Comparison of ENCODE assay signal across 10 cellular contexts in the genomic region with DNA sequence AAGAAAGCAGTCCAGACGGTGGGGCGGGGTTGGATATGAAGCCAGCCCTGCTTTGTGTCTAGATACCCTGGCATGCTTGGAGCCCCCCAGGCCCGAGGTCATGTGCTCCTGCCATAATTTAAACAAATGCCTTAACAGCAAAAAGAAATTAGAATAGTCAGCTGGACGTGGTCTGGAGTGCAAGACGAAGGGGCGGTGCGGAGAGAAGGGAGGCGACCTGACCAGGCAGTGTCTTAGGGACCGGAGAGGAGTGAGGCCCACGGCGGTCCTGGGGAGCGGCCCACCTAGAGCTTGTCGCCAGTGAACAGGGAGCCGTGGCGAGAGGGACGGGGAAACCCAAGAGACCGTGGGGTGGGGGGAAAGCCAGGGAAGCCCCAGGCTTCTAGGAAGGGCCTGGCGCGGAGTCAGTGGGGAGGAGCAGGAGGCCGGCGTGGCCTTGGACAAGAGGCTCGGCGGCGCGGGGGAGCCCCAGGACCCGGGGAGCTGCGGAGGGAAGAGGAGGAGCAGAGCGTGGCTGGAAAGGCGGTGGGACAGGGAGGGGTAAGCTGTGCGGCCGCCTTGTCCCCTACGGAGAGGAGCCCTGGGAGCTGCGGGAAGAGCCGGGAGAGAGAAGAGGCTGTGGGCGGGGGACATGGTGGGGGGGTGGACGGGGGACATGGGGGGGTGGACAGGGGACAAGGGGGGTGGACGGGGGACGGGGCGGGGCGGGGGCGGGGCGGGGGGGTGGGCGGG.
DNase-seq lines count a peak whose midpoint lies in the region; ATAC-seq and TF ChIP-seq lines count a peak whose summit lies in the region.
"Had no signal": no experiment of that assay in that cellular context is flagged by ENCODE, and none has a peak within 500 bp of the region (broad histone marks: within the 10 kb centered on the region; RNA-seq: fewer than 3 reads in every experiment).

No MANE protein-coding gene starts in this region.

- H3K9me3 Mint-ChIP-seq in activated naive CD4-positive, alpha-beta T cell treated with anti-CD3 and anti-CD28 coated beads, Interleukin-2, amount 50 U/mL, for 24 hours = no peaks in the 10 kb centered on the region
- no peaks in the 10 kb centered on the region for H3K9me3 Mint-ChIP-seq in activated naive CD4-positive, alpha-beta T cell treated with anti-CD3 and anti-CD28 coated beads, Interleukin-2, amount 50 U/mL, for 72 hours
- no peaks in the 10 kb centered on the region for H3K9me3 Mint-ChIP-seq in type B pancreatic cell

- H3K27ac ChIP-seq in adrenal gland = no peak overlapping the region
- H3K27ac ChIP-seq in lower lobe of right lung = no peak overlapping the region

- no peak for TF ChIP-seq POLR2A in adrenal gland (IDR thresholded peaks at IDR 0.05)

- WGBS in adrenal gland, 4 donors = 15 to 26% (median 21%) methylated on average over 23 to 36 of the region's 43 CpGs

- no peaks in the 10 kb centered on the region for H3K36me3 ChIP-seq in adrenal gland (replicated peaks in 1 of 2)
- H3K36me3 ChIP-seq in lower lobe of right lung = no peaks in the 10 kb centered on the region

- no peaks in the 10 kb centered on the region for H3K4me1 ChIP-seq in adrenal gland (replicated peaks in 1 of 2)
- H3K4me1 ChIP-seq in lower lobe of right lung = peaks cover 7% of the 10 kb centered on the region

- peaks cover 33% of the 10 kb centered on the region for H3K27me3 Mint-ChIP-seq in activated naive CD4-positive, alpha-beta T cell treated with anti-CD3 and anti-CD28 coated beads, Interleukin-2, amount 50 U/mL, for 24 hours
- peaks cover 86% of the 10 kb centered on the region for H3K27me3 Mint-ChIP-seq in type B pancreatic cell

- peak overlapping the region; percentile 31 for H3K4me3 Mint-ChIP-seq in activated naive CD4-positive, alpha-beta T cell treated with anti-CD3 and anti-CD28 coated beads, Interleukin-2, amount 50 U/mL, for 24 hours
- peak overlapping the region; percentile 48 for H3K4me3 Mint-ChIP-seq in type B pancreatic cell

- TF ChIP-seq CTCF in adrenal gland (IDR thresholded peaks at IDR 0.05) = no peak
- TF ChIP-seq CTCF in lower lobe of right lung (IDR thresholded peaks at IDR 0.05) = no peak
- no peak for TF ChIP-seq CTCF in type B pancreatic cell (conservative IDR thresholded peaks at IDR 0.05)

- no peak for ATAC-seq in activated naive CD4-positive, alpha-beta T cell treated with anti-CD3 and anti-CD28 coated beads, Interleukin-2, amount 50 U/mL, for 72 hours
- peak in 1 of 2 donors; percentile 21 for ATAC-seq in lower lobe of right lung

- DNase-seq in activated naive CD4-positive, alpha-beta T cell treated with anti-CD3 and anti-CD28 coated beads, Interleukin-2, amount 50 U/mL, for 72 hours (ENCODE audit: low spot score in 2 of 2) = no peak
- DNase-seq in adrenal gland = peak in 4 of 7 donors; percentile 20 to 48 (median 34)
- peak; percentile 43 for DNase-seq in lower lobe of right lung
- DNase-seq in type B pancreatic cell (ENCODE audit: extremely low spot score, unreplicated experiment) = no peak
- no peak for DNase-seq in NK-92 treated with Interleukin-12 subunit alpha and Interleukin-12 subunit beta, amount 100 ng/mL, for 24 hours (lab: John Stamatoyannopoulos, UW)
- no peak for DNase-seq in NCI-H748 treated with DMSO at 0.1 percent for 48 hours (lab: John Stamatoyannopoulos, UW)
- DNase-seq in HUDEP-2 (lab: John Stamatoyannopoulos, UW; ENCODE audit: unreplicated experiment in 76 of 76) = no peak
- DNase-seq: activated T-cell treated with anti-CD3 and anti-CD28 coated beads, Interleukin-2, amount 50 U/mL, for 1 hour; stimulated activated CD4-positive, alpha-beta T cell treated with anti-CD3 and anti-CD28 coated beads, Interleukin-2, amount 100 ng/mL, for 48 hours had no signal

- peaks cover 10% of the 10 kb centered on the region for H3K4me1 Mint-ChIP-seq in activated naive CD4-positive, alpha-beta T cell treated with anti-CD3 and anti-CD28 coated beads, Interleukin-2, amount 50 U/mL, for 24 hours
- peaks cover 9% of the 10 kb centered on the region for H3K4me1 Mint-ChIP-seq in type B pancreatic cell (ENCODE audit: unreplicated experiment)

- H3K4me3 ChIP-seq in adrenal gland (no peak overlapping the region), lower lobe of right lung (no peak overlapping the region)

- H3K27ac Mint-ChIP-seq in activated naive CD4-positive, alpha-beta T cell treated with anti-CD3 and anti-CD28 coated beads, Interleukin-2, amount 50 U/mL, for 24 hours = peak overlapping the region; percentile 73
- H3K27ac Mint-ChIP-seq in activated naive CD4-positive, alpha-beta T cell treated with anti-CD3 and anti-CD28 coated beads, Interleukin-2, amount 50 U/mL, for 72 hours = no peak overlapping the region
- H3K27ac Mint-ChIP-seq in type B pancreatic cell = no peak overlapping the region

- intact Hi-C loops in adrenal gland (cut with DNase I) = no loop called here
- intact Hi-C loops in lower lobe of right lung (cut with DNase I) = no loop called here

- no peaks in the 10 kb centered on the region for H3K36me3 Mint-ChIP-seq in activated naive CD4-positive, alpha-beta T cell treated with anti-CD3 and anti-CD28 coated beads, Interleukin-2, amount 50 U/mL, for 24 hours
- no peaks in the 10 kb centered on the region for H3K36me3 Mint-ChIP-seq in activated naive CD4-positive, alpha-beta T cell treated with anti-CD3 and anti-CD28 coated beads, Interleukin-2, amount 50 U/mL, for 72 hours
- H3K36me3 Mint-ChIP-seq in type B pancreatic cell = no peaks in the 10 kb centered on the region

- H3K9me3 ChIP-seq in adrenal gland (replicated peaks in 1 of 3) (no peaks in the 10 kb centered on the region), lower lobe of right lung (no peaks in the 10 kb centered on the region)

- peaks cover 14% of the 10 kb centered on the region for H3K27me3 ChIP-seq in adrenal gland
- peaks cover 48% of the 10 kb centered on the region for H3K27me3 ChIP-seq in lower lobe of right lung (ENCODE audit: low read depth)

Comparison
In these comparisons a context has a peak if more than half of its experiments do, and no peak if none do; other contexts are left out.
1. DNase-seq: peak in adrenal gland (4 of 7) and lower lobe of right lung (single experiment); none in activated naive CD4-positive, alpha-beta T cell treated with anti-CD3 and anti-CD28 coated beads, Interleukin-2, amount 50 U/mL, for 72 hours (0 of 2), type B pancreatic cell (single experiment), NK-92 treated with Interleukin-12 subunit alpha and Interleukin-12 subunit beta, amount 100 ng/mL, for 24 hours (single experiment), NCI-H748 treated with DMSO at 0.1 percent for 48 hours (single experiment) and HUDEP-2 (0 of 76).